ENCODE assay signal across 10 cellular contexts in genomic region chr4:20428410-20429160, GRCh38.
A peak's percentile ranks its signal among the peaks of the same experiment; 100 is the strongest.
DNase-seq lines count a peak whose midpoint lies in the region; ATAC-seq and TF ChIP-seq lines count a peak whose summit lies in the region.
"Had no signal": no experiment of that assay in that cellular context is flagged by ENCODE, and none has a peak within 500 bp of the region (broad histone marks: within the 10 kb centered on the region; RNA-seq: fewer than 3 reads in every experiment).

No MANE protein-coding gene starts in this region.

- TF ChIP-seq CTCF in PC-3 (conservative IDR thresholded peaks at IDR 0.05; ENCODE audit: low read depth, low read length) (peak; percentile 47), glutamatergic neuron (IDR thresholded peaks at IDR 0.05; ENCODE audit: partially characterized antibody, unreplicated experiment) (peak; percentile 20), vagina (IDR thresholded peaks at IDR 0.05) (no peak), mesothelial cell of epicardium (IDR thresholded peaks at IDR 0.05; ENCODE audit: unreplicated experiment) (no peak)

- H4K20me1 ChIP-seq in PC-3 (ENCODE audit: low read length) = no peaks in the 10 kb centered on the region

- H3K4me1 Mint-ChIP-seq in glutamatergic neuron (ENCODE audit: low read depth, unreplicated experiment) = peaks cover 4% of the 10 kb centered on the region
- H3K4me1 Mint-ChIP-seq in mesothelial cell of epicardium = peaks cover 57% of the 10 kb centered on the region
- H3K4me1 Mint-ChIP-seq in activated T-cell treated with anti-CD3 and anti-CD28 coated beads, Interleukin-2, amount 50 U/mL, for 4 hours (ENCODE audit: low read depth) = no peaks in the 10 kb centered on the region

- no peaks in the 10 kb centered on the region for H3K27me3 ChIP-seq in PC-3 (ENCODE audit: low read length)
- H3K27me3 ChIP-seq in vagina = no peaks in the 10 kb centered on the region

- peak; percentile 20 for DNase-seq in Ammon's horn (ENCODE audit: low spot score)
- DNase-seq in PC-3 = peak; percentile 23
- no peak for DNase-seq in glutamatergic neuron
- DNase-seq in vagina (ENCODE audit: extremely low spot score in 2 of 2) = no peak
- DNase-seq in mesothelial cell of epicardium (ENCODE audit: low spot score in 2 of 2, unreplicated experiment in 2 of 2) = no peak
- DNase-seq in middle frontal gyrus (ENCODE audit: extremely low spot score, low spot score) = no peak
- DNase-seq in activated T-cell treated with anti-CD3 and anti-CD28 coated beads, Interleukin-2, amount 50 U/mL, for 4 hours = no peak
- DNase-seq: NCI-H524 treated with DMSO at 0.1 percent for 48 hours had no signal

- POLR2A ChIA-PET in PC-3 (lab: Charles Lee; ENCODE audit: unreplicated experiment) = interaction anchor here (0.6 kb wide), 1 partner anchor 83 kb away, joined by 3 read pairs; no protein-coding TSS in a partner anchor

- H3K36me3 ChIP-seq in PC-3 (ENCODE audit: low read depth, low read length) (no peaks in the 10 kb centered on the region), vagina (no peaks in the 10 kb centered on the region)

- no peaks in the 10 kb centered on the region for H3K79me2 ChIP-seq in PC-3 (ENCODE audit: low read length)

- no TSS peak for BruUV-seq in PC-3 (replicated peaks; lab: Mats Ljungman, UMichigan)

- ATAC-seq in GM19351 (IDR thresholded peaks at IDR 0.05; ENCODE audit: unreplicated experiment) (peak; percentile 82), PC-3 (no peak)
- no peak for ATAC-seq in activated T-cell treated with anti-CD3 and anti-CD28 coated beads, Interleukin-2, amount 50 U/mL, for 4 hours

- no peak for TF ChIP-seq POLR2A in vagina (IDR thresholded peaks at IDR 0.05)

- CTCF ChIA-PET in PC-3 (lab: Charles Lee) = interaction anchor here (0.6 kb wide), 1 partner anchor 16 kb away, joined by 3 read pairs; no protein-coding TSS in a partner anchor

- H3K9me3 Mint-ChIP-seq in glutamatergic neuron (ENCODE audit: unreplicated experiment) (no peaks in the 10 kb centered on the region), mesothelial cell of epicardium (no peaks in the 10 kb centered on the region)
- no peaks in the 10 kb centered on the region for H3K9me3 Mint-ChIP-seq in activated T-cell treated with anti-CD3 and anti-CD28 coated beads, Interleukin-2, amount 50 U/mL, for 4 hours
- H3K9me3 Mint-ChIP-seq: dendritic cell treated with granulocyte-macrophage colony-stimulating factor and Interleukin-4, amounts not matched to agents 40 ng/mL and 50 ng/mL, for 4 days had no signal

- H3K27ac Mint-ChIP-seq in glutamatergic neuron (ENCODE audit: unreplicated experiment) = no peak overlapping the region
- no peak overlapping the region for H3K27ac Mint-ChIP-seq in mesothelial cell of epicardium
- H3K27ac Mint-ChIP-seq: dendritic cell treated with granulocyte-macrophage colony-stimulating factor and Interleukin-4, amounts not matched to agents 40 ng/mL and 50 ng/mL, for 4 days had no signal

- H3K36me3 Mint-ChIP-seq in glutamatergic neuron (ENCODE audit: unreplicated experiment) = no peaks in the 10 kb centered on the region
- no peaks in the 10 kb centered on the region for H3K36me3 Mint-ChIP-seq in mesothelial cell of epicardium
- no peaks in the 10 kb centered on the region for H3K36me3 Mint-ChIP-seq in activated T-cell treated with anti-CD3 and anti-CD28 coated beads, Interleukin-2, amount 50 U/mL, for 4 hours (ENCODE audit: insufficient read depth)

- H3K27me3 Mint-ChIP-seq in glutamatergic neuron (ENCODE audit: unreplicated experiment) (no peaks in the 10 kb centered on the region), mesothelial cell of epicardium (ENCODE audit: low read depth) (no peaks in the 10 kb centered on the region)
- peaks cover 6% of the 10 kb centered on the region for H3K27me3 Mint-ChIP-seq in activated T-cell treated with anti-CD3 and anti-CD28 coated beads, Interleukin-2, amount 50 U/mL, for 4 hours (ENCODE audit: low read depth)

- H3F3A ChIP-seq in PC-3 (ENCODE audit: low read length, unreplicated experiment) = no peaks in the 10 kb centered on the region

- no peak overlapping the region for H3K4me2 ChIP-seq in PC-3 (ENCODE audit: low read length)

- H3K4me3 ChIP-seq in PC-3 (ENCODE audit: low read length) = no peak overlapping the region
- no peak overlapping the region for H3K4me3 ChIP-seq in vagina

- H3K4me3 Mint-ChIP-seq in glutamatergic neuron (ENCODE audit: unreplicated experiment) (no peak overlapping the region), mesothelial cell of epicardium (no peak overlapping the region)
- no peak overlapping the region for H3K4me3 Mint-ChIP-seq in activated T-cell treated with anti-CD3 and anti-CD28 coated beads, Interleukin-2, amount 50 U/mL, for 4 hours
- H3K4me3 Mint-ChIP-seq: dendritic cell treated with granulocyte-macrophage colony-stimulating factor and Interleukin-4, amounts not matched to agents 40 ng/mL and 50 ng/mL, for 4 days had no signal

- H3K4me1 ChIP-seq in PC-3 (ENCODE audit: insufficient read depth, low read length) (0 out of 2 replicates have a peak, but pooled peaks cover 12% of the 10 kb centered on the region), vagina (no peaks in the 10 kb centered on the region)

- intact Hi-C loops in PC-3 (cut with micrococcal nuclease) (loop anchor here (10.0 kb wide), 1 partner anchor 76 kb away; no protein-coding TSS in a partner anchor), vagina (cut with DNase I) (no loop called here)

- H3K9me2 ChIP-seq in PC-3 (replicated peaks; ENCODE audit: low read length) = no peaks in the 10 kb centered on the region

- no peak overlapping the region for H2AFZ ChIP-seq in PC-3 (ENCODE audit: low read length)

- no peaks in the 10 kb centered on the region for H3K9me3 ChIP-seq in PC-3 (ENCODE audit: low read length)
- no peaks in the 10 kb centered on the region for H3K9me3 ChIP-seq in vagina

- H3K9ac ChIP-seq in PC-3 (ENCODE audit: low read length) = no peak overlapping the region

- H3K27ac ChIP-seq in PC-3 (ENCODE audit: low read length) (no peak overlapping the region), vagina (no peak overlapping the region)

Comparison
In these comparisons a context has a peak if more than half of its experiments do, and no peak if none do; other contexts are left out.
1. DNase-seq: peak in Ammon's horn (single experiment) and PC-3 (single experiment); none in glutamatergic neuron (single experiment), vagina (0 of 2), mesothelial cell of epicardium (0 of 2), middle frontal gyrus (single experiment) and activated T-cell treated with anti-CD3 and anti-CD28 coated beads, Interleukin-2, amount 50 U/mL, for 4 hours (single experiment).
2. CTCF ChIP-seq: peak in PC-3 (single experiment) and glutamatergic neuron (single experiment); none in vagina (0 of 3) and mesothelial cell of epicardium (single experiment).